Comparison of ENCODE assay signal across 15 cellular contexts in the genomic region with DNA sequence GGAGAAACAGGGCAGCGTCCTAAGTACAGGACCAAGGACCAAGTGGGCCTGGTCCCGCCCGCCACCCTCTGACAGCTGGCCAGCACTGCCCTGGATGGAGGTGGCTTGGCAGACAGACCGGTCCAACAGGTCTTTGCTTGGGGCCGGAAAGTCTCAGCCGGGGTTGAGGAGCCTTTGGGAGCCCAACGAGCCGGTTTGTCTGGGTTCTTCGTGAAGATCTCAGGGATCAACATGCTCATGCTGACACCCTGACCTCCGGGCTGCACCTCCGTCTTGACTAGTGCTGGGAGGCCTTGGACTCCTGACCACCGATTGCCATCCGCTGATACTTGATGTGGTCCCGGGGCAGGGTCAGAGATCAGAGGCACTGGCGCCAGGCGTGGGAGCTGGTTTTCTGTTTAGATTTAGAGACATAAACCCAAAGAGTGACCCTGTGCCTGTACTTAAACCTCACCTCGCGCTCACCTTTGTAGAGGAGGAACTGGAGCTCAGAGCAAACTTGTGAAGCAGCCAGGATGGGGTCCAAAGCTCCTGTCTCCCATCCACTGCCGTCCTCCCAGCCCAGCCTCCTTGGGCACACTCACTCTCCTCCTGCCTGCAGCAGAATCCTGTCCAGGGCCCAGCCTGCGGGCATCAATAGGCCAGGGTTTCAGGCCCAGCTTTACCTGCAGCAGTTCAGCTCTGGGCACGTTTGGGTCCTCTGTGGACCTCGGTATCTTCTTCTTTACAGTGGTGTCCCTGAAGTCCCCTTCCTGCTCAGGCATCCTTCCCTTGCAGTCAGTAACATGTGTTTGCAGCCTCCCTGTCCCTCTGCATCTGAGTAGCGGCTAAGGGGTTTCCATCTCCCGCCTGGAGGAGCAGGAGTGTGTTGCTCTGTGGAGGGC.
DNase-seq lines count a peak whose midpoint lies in the region; ATAC-seq and TF ChIP-seq lines count a peak whose summit lies in the region.
"Had no signal": no experiment of that assay in that cellular context is flagged by ENCODE, and none has a peak within 500 bp of the region (broad histone marks: within the 10 kb centered on the region; RNA-seq: fewer than 3 reads in every experiment).

No MANE protein-coding gene starts in this region.

- peaks cover 7% of the 10 kb centered on the region for H3F3A ChIP-seq in smooth muscle cell (ENCODE audit: low read depth)

- no peak overlapping the region for H2AFZ ChIP-seq in smooth muscle cell (ENCODE audit: low read depth)
- no peak overlapping the region for H2AFZ ChIP-seq in Karpas-422 (ENCODE audit: low read length)

- TF ChIP-seq POLR2A in Peyer's patch (IDR thresholded peaks at IDR 0.05): no peak

- WGBS in smooth muscle cell (ENCODE audit: low lambda C conversion rate): 72% methylated on average over 24 of the region's 24 CpGs

- H3K36me3 ChIP-seq in Peyer's patch (no peaks in the 10 kb centered on the region), smooth muscle cell (ENCODE audit: low read depth) (no peaks in the 10 kb centered on the region), Karpas-422 (ENCODE audit: insufficient read depth, low read length) (no peaks in the 10 kb centered on the region)
- H3K36me3 ChIP-seq in effector memory CD4-positive, alpha-beta T cell (ENCODE audit: control insufficient read depth, insufficient read depth, low read length): no peaks in the 10 kb centered on the region

- H3K4me3 ChIP-seq in Peyer's patch (no peak overlapping the region), smooth muscle cell (no peak overlapping the region), Karpas-422 (ENCODE audit: low read length) (no peak overlapping the region)
- H3K4me3 ChIP-seq in effector memory CD4-positive, alpha-beta T cell (ENCODE audit: insufficient read depth, low read depth, low read length, poor library complexity, severe bottlenecking): no peak overlapping the region

- DNase-seq in ELF-1 (ENCODE audit: low read depth, low spot score) (peak; percentile 88), Peyer's patch (peak in 2 of 3 donors; percentile 79 to 80), kidney tubule cell (ENCODE audit: low spot score) (peak; percentile 24), smooth muscle cell (lab: John Stamatoyannopoulos, UW; ENCODE audit: unreplicated experiment) (no peak), Karpas-422 (no peak)
- no peak for DNase-seq in effector memory CD4-positive, alpha-beta T cell
- DNase-seq: activated CD4-positive, CD25-positive, alpha-beta regulatory T cell treated with anti-CD3 and anti-CD28 coated beads, Interleukin-2, amount 50 U/mL, for 72 hours; activated naive CD8-positive, alpha-beta T cell treated with anti-CD3 and anti-CD28 coated beads, Interleukin-2, amount 50 U/mL, for 24 hours; CD8-positive, alpha-beta T cell; cortex of kidney; NCI-H187 treated with DMSO at 0.1 percent for 48 hours; SW 1271 had no signal

- H4K20me1 ChIP-seq in smooth muscle cell (ENCODE audit: low read depth): peaks cover 54% of the 10 kb centered on the region
- no peaks in the 10 kb centered on the region for H4K20me1 ChIP-seq in Karpas-422 (ENCODE audit: insufficient read depth, low read depth, low read length)

- no peaks in the 10 kb centered on the region for H3K79me2 ChIP-seq in smooth muscle cell (ENCODE audit: low read depth)
- no peaks in the 10 kb centered on the region for H3K79me2 ChIP-seq in Karpas-422 (ENCODE audit: low read length)

- H3K4me1 ChIP-seq in Peyer's patch (peaks cover 0 to 20% (median 0%) of the 10 kb centered on the region in 4 donors), smooth muscle cell (ENCODE audit: low read depth) (peaks cover 24% of the 10 kb centered on the region), Karpas-422 (ENCODE audit: low read length) (peaks cover 5% of the 10 kb centered on the region; the same call in 1 of the 2 replicates)
- no peaks in the 10 kb centered on the region for H3K4me1 ChIP-seq in effector memory CD4-positive, alpha-beta T cell (ENCODE audit: control insufficient read depth, insufficient read depth, low read length, poor library complexity, severe bottlenecking)

- no peak overlapping the region for H3K9ac ChIP-seq in smooth muscle cell (ENCODE audit: low read depth)
- no peak overlapping the region for H3K9ac ChIP-seq in Karpas-422 (ENCODE audit: low read length)

- H3K27me3 ChIP-seq in Peyer's patch (no peaks in the 10 kb centered on the region), smooth muscle cell (ENCODE audit: low read depth) (no peaks in the 10 kb centered on the region), Karpas-422 (ENCODE audit: low read length) (no peaks in the 10 kb centered on the region)
- no peaks in the 10 kb centered on the region for H3K27me3 ChIP-seq in effector memory CD4-positive, alpha-beta T cell (replicated peaks; ENCODE audit: control insufficient read depth, insufficient read depth, low read length, poor library complexity, severe bottlenecking)

- ATAC-seq in GM21619 (IDR thresholded peaks at IDR 0.05; ENCODE audit: unreplicated experiment) (no peak), HG02840 (IDR thresholded peaks at IDR 0.05; ENCODE audit: low FRiP score, unreplicated experiment) (no peak)
- ATAC-seq: activated naive CD8-positive, alpha-beta T cell treated with anti-CD3 and anti-CD28 coated beads, Interleukin-2, amount 50 U/mL, for 24 hours; CD8-positive, alpha-beta T cell; sciatic nerve had no signal

- H3K9me2 ChIP-seq in Karpas-422 (replicated peaks; ENCODE audit: insufficient read depth, low read length): no peaks in the 10 kb centered on the region

- H3K9me3 ChIP-seq in Peyer's patch: no peaks in the 10 kb centered on the region
- H3K9me3 ChIP-seq in smooth muscle cell (replicated peaks; ENCODE audit: low read depth): no peaks in the 10 kb centered on the region
- no peaks in the 10 kb centered on the region for H3K9me3 ChIP-seq in effector memory CD4-positive, alpha-beta T cell (ENCODE audit: control insufficient read depth, low read length)
- no peaks in the 10 kb centered on the region for H3K9me3 ChIP-seq in Karpas-422 (ENCODE audit: low read length)

- peak in 1 of 6 experiments; percentile 10 for TF ChIP-seq CTCF in Peyer's patch (IDR thresholded peaks at IDR 0.05)
- no peak for TF ChIP-seq CTCF in smooth muscle cell (IDR thresholded peaks at IDR 0.05; ENCODE audit: borderline replicate concordance, insufficient read depth, poor library complexity, severe bottlenecking)

- peak overlapping the region in 1 of 4 donors; percentile 0 for H3K27ac ChIP-seq in Peyer's patch
- H3K27ac ChIP-seq in smooth muscle cell (ENCODE audit: low read depth): no peak overlapping the region
- H3K27ac ChIP-seq in effector memory CD4-positive, alpha-beta T cell (ENCODE audit: insufficient read depth, low read length, poor library complexity, severe bottlenecking): no peak overlapping the region
- no peak overlapping the region for H3K27ac ChIP-seq in Karpas-422 (ENCODE audit: low read length)

- peak overlapping the region; percentile 17 for H3K4me2 ChIP-seq in smooth muscle cell
- no peak overlapping the region for H3K4me2 ChIP-seq in Karpas-422 (ENCODE audit: low read depth, low read length, poor library complexity, severe bottlenecking)

Comparison
In these comparisons a context has a peak if more than half of its experiments do, and no peak if none do; other contexts are left out.
1. DNase-seq: peak in ELF-1 (single experiment), Peyer's patch (2 of 3) and kidney tubule cell (single experiment); none in smooth muscle cell (single experiment), effector memory CD4-positive, alpha-beta T cell (0 of 3) and Karpas-422 (single experiment).